In genomic region chr16:11401161-11402050, GRCh38 we compare ENCODE assay signal across 14 cellular contexts. TPM values are rescaled to one million over a fixed set of nuclear protein-coding genes. Genes with fewer than 3 reads are reported as not detected.
DNase-seq lines count a peak whose midpoint lies in the region; ATAC-seq and TF ChIP-seq lines count a peak whose summit lies in the region.
"Had no signal": no experiment of that assay in that cellular context is flagged by ENCODE, and none has a peak within 500 bp of the region (broad histone marks: within the 10 kb centered on the region; RNA-seq: fewer than 3 reads in every experiment).

No MANE protein-coding gene starts in this region.

- H3K4me1 Mint-ChIP-seq in Calu3 (ENCODE audit: low read depth, unreplicated experiment) = peaks cover 7% of the 10 kb centered on the region

- H3K9me3 ChIP-seq in mucosa of descending colon (no peaks in the 10 kb centered on the region), tibial nerve (no peaks in the 10 kb centered on the region)

- intact Hi-C loops in Calu3 (cut with micrococcal nuclease; ENCODE audit: unreplicated experiment) = loop anchor here (10.0 kb wide), 1 partner anchor 273 kb away; no protein-coding TSS in a partner anchor
- intact Hi-C loops in mucosa of descending colon (cut with DNase I, micrococcal nuclease) = no loop called here
- intact Hi-C loops in lower leg skin (cut with DNase I; ENCODE audit: low total_unique reads) = loop anchor here (5.0 kb wide), 1 partner anchor 311 kb away; no protein-coding TSS in a partner anchor

- no peak overlapping the region for H3K27ac ChIP-seq in tibial nerve

- H3K4me1 ChIP-seq in mucosa of descending colon (ENCODE audit: low read depth) = no peaks in the 10 kb centered on the region
- peaks cover 0 to 5% (median 0%) of the 10 kb centered on the region in 4 donors for H3K4me1 ChIP-seq in tibial nerve

- H3K36me3 Mint-ChIP-seq in Calu3 (ENCODE audit: insufficient read depth, unreplicated experiment) = peaks cover 4% of the 10 kb centered on the region

- H3K4me3 ChIP-seq in mucosa of descending colon (no peak overlapping the region), tibial nerve (no peak overlapping the region), lower leg skin (ENCODE audit: low read depth, poor library complexity, severe bottlenecking) (no peak overlapping the region)

- H3K27me3 Mint-ChIP-seq in Calu3 (ENCODE audit: unreplicated experiment) = peaks cover 36% of the 10 kb centered on the region

- TF ChIP-seq CTCF in Calu3 (IDR thresholded peaks at IDR 0.05; ENCODE audit: unreplicated experiment) (no peak), mucosa of descending colon (IDR thresholded peaks at IDR 0.05) (no peak), tibial nerve (IDR thresholded peaks at IDR 0.05) (no peak), lower leg skin (IDR thresholded peaks at IDR 0.05) (no peak)

- WGBS in tibial nerve, 2 donors = 78 to 84% methylated on average over 17 to 26 of the region's 26 CpGs
- WGBS in lower leg skin, 2 donors = 63 to 75% methylated on average over 24 to 26 of the region's 26 CpGs

- no peaks in the 10 kb centered on the region for H3K27me3 ChIP-seq in tibial nerve

- no peak overlapping the region for H3K27ac Mint-ChIP-seq in Calu3 (ENCODE audit: unreplicated experiment)
- H3K27ac Mint-ChIP-seq: progenitor cell of endocrine pancreas had no signal

- H3K4me3 Mint-ChIP-seq in Calu3 (ENCODE audit: low read depth, unreplicated experiment) = no peak overlapping the region
- H3K4me3 Mint-ChIP-seq: activated T-cell treated with anti-CD3 and anti-CD28 coated beads, Interleukin-2, amount 50 U/mL, for 72 hours had no signal

- BruUV-seq in Calu3 (replicated peaks; lab: Mats Ljungman, UMichigan) = no TSS peak

- TF ChIP-seq POLR2A in tibial nerve (IDR thresholded peaks at IDR 0.05) (no peak), lower leg skin (IDR thresholded peaks at IDR 0.05) (no peak)

- TF ChIP-seq EP300 in tibial nerve (IDR thresholded peaks at IDR 0.05) = no peak

- DNase-seq in Calu3 (peak; percentile 53), M059J (ENCODE audit: low read depth) (peak; percentile 74), cerebellum (ENCODE audit: low spot score) (peak; percentile 81), mucosa of descending colon (peak in 1 of 3 donors; percentile 16), tibial nerve (ENCODE audit: low spot score in 2 of 2) (no peak), lower leg skin (ENCODE audit: low spot score in 2 of 2) (no peak), AG08396 (ENCODE audit: low spot score) (no peak)
- DNase-seq: activated T-cell treated with anti-CD3 and anti-CD28 coated beads, Interleukin-2, amount 50 U/mL, for 72 hours; MM.1S; NCI-H524 treated with DMSO at 0.1 percent for 48 hours; stimulated activated CD4-positive, alpha-beta T cell treated with anti-CD3 and anti-CD28 coated beads, Interleukin-4, amount 100 ng/mL, for 1 hour; stimulated activated naive CD8-positive, alpha-beta T cell treated with anti-CD3 and anti-CD28 coated beads, Interleukin-15, Interleukin-2, amounts not matched to agents 100 U/mL and 50 U/mL, for 24 hours had no signal

- H3K36me3 ChIP-seq in mucosa of descending colon (ENCODE audit: low read depth) (no peaks in the 10 kb centered on the region), tibial nerve (no peaks in the 10 kb centered on the region)

- H3K9me3 Mint-ChIP-seq in Calu3 (ENCODE audit: low read depth, unreplicated experiment) = no peaks in the 10 kb centered on the region
- H3K9me3 Mint-ChIP-seq: activated T-cell treated with anti-CD3 and anti-CD28 coated beads, Interleukin-2, amount 50 U/mL, for 72 hours had no signal

- CTCF ChIA-PET in Calu3 (lab: Charles Lee) = interaction anchor here (0.5 to 0.6 kb wide), 3 partner anchors 147 to 316 kb away, joined by 3 to 7 read pairs (median 3); no protein-coding TSS in a partner anchor

- ATAC-seq in mucosa of descending colon (peak; percentile 5), GM21717 (IDR thresholded peaks at IDR 0.05; ENCODE audit: unreplicated experiment) (no peak)
- ATAC-seq: activated T-cell treated with anti-CD3 and anti-CD28 coated beads, Interleukin-2, amount 50 U/mL, for 72 hours; stimulated activated naive CD8-positive, alpha-beta T cell treated with anti-CD3 and anti-CD28 coated beads, Interleukin-15, Interleukin-2, amounts not matched to agents 100 U/mL and 50 U/mL, for 24 hours had no signal

RNA-seq across cellular contexts. Expression of gene RMI2, which starts 56.1 kb away (rescaled TPM):
- total RNA-seq in Calu3 (2022) (55.4 and 63.2 TPM in 2 replicates), cerebellum (7.2 TPM), mucosa of descending colon (10 to 100 TPM in 1 of 3 donors, 1 to 10 TPM in 2; 2.1 to 12.1 (median 7.0) TPM), tibial nerve (1 to 10 TPM in 3 of 4 donors, not detected in 1; 1.3 to 4.0 (median 2.0) TPM), lower leg skin (10 to 100 TPM in 1 of 4 donors, 1 to 10 TPM in 3; 5.9 to 12.7 (median 7.9) TPM)
- 42.6 and 46.9 TPM in 2 replicates for total RNA-seq in M059J (2014; rRNA removed; shearing (Covaris generic))

Comparison
In these comparisons a context has a peak if more than half of its experiments do, and no peak if none do; other contexts are left out.
1. DNase-seq: peak in Calu3 (single experiment), M059J (single experiment) and cerebellum (single experiment); none in tibial nerve (0 of 2), lower leg skin (0 of 2) and AG08396 (single experiment).
2. intact Hi-C loops: an anchor here in Calu3 (10.0 kb wide) and lower leg skin (5.0 kb wide); none called in mucosa of descending colon.